In the genomic region with DNA sequence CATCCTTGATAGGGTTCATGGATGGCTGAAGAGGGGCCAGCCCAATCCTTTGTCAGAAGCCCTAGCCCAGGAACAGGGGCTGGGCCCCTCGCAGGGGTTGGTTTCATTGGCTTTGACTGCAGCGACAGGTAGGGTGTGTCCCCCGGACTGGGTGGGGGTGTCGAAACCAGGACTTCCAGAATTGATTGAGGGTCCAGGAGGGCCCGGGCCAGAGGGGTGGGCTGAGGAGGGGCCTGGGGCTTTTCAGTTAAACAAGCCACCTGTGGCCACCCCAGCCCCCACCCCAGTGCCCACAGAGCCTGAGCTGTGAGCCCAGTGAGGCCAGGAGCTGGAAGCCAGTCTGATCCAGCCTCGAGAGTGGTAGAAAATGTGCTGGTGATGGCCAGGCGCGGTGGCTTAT, we compare ENCODE assay signal across 24 cellular contexts. TPM values are rescaled to one million over a fixed set of nuclear protein-coding genes. Genes with fewer than 3 reads are reported as not detected.
DNase-seq lines count a peak whose midpoint lies in the region; ATAC-seq and TF ChIP-seq lines count a peak whose summit lies in the region.
"Had no signal": no experiment of that assay in that cellular context is flagged by ENCODE, and none has a peak within 500 bp of the region (broad histone marks: within the 10 kb centered on the region; RNA-seq: fewer than 3 reads in every experiment).

No MANE protein-coding gene starts in this region.

- no peaks in the 10 kb centered on the region for H3K9me3 Mint-ChIP-seq in activated CD4-positive, alpha-beta T cell treated with anti-CD3 and anti-CD28 coated beads, Interleukin-2, amount 10 ng/mL, durations not matched to agents 7 days and 5 days
- no peaks in the 10 kb centered on the region for H3K9me3 Mint-ChIP-seq in activated T-helper 17 cell treated with anti-CD3 and anti-CD28 coated beads, Interleukin-2, amount 50 U/mL, for 72 hours
- H3K9me3 Mint-ChIP-seq in type B pancreatic cell: no peaks in the 10 kb centered on the region
- H3K9me3 Mint-ChIP-seq: endodermal cell; naive thymus-derived CD8-positive, alpha-beta T cell had no signal

- peak overlapping the region; percentile 26 for H4K91ac ChIP-seq in trophoblast cell (ENCODE audit: low read depth, low read length)

- H3K4me2 ChIP-seq in BLaER1 treated with 17β-estradiol and CSF1 and Interleukin-3, amounts not matched to agents 10 nM and 100 nM: peak overlapping the region; percentile 79 to 97 (median 91)
- H3K4me2 ChIP-seq in trophoblast cell (ENCODE audit: low read length): no peak overlapping the region

- peaks cover 70% of the 10 kb centered on the region for H3K4me1 Mint-ChIP-seq in activated CD4-positive, alpha-beta T cell treated with anti-CD3 and anti-CD28 coated beads, Interleukin-2, amount 10 ng/mL, durations not matched to agents 7 days and 5 days
- peaks cover 31% of the 10 kb centered on the region for H3K4me1 Mint-ChIP-seq in activated T-helper 17 cell treated with anti-CD3 and anti-CD28 coated beads, Interleukin-2, amount 50 U/mL, for 72 hours
- H3K4me1 Mint-ChIP-seq in type B pancreatic cell (ENCODE audit: unreplicated experiment): peaks cover 28% of the 10 kb centered on the region

- no peak for ATAC-seq in activated T-helper 17 cell treated with anti-CD3 and anti-CD28 coated beads, Interleukin-2, amount 50 U/mL, for 72 hours (replicated peaks)

- H3K27me3 ChIP-seq in BLaER1 treated with 17β-estradiol and CSF1 and Interleukin-3, amounts not matched to agents 10 nM and 100 nM: no peaks in the 10 kb centered on the region
- no peaks in the 10 kb centered on the region for H3K27me3 ChIP-seq in trophoblast cell (ENCODE audit: insufficient read depth, low read length)
- H3K27me3 ChIP-seq: right atrium auricular region, SJSA1, stomach, transverse colon had no signal

- H2AFZ ChIP-seq in trophoblast cell (ENCODE audit: insufficient read depth, low read length, poor library complexity): no peak overlapping the region

- H3K79me1 ChIP-seq in trophoblast cell (ENCODE audit: low read length): peaks cover 12% of the 10 kb centered on the region

- H2BK120ac ChIP-seq in trophoblast cell (ENCODE audit: insufficient read depth, low read length, poor library complexity): peak overlapping the region; percentile 18

- H3K9ac ChIP-seq in BLaER1 treated with 17β-estradiol and CSF1 and Interleukin-3, amounts not matched to agents 10 nM and 100 nM: peak overlapping the region; percentile 1 to 78 (median 64); a peak in 18 of 22 replicates
- no peak overlapping the region for H3K9ac ChIP-seq in trophoblast cell (ENCODE audit: low read length)

- no peak for DNase-seq in activated CD4-positive, alpha-beta T cell treated with anti-CD3 and anti-CD28 coated beads, Interleukin-2, amount 10 ng/mL, durations not matched to agents 7 days and 5 days
- DNase-seq in activated CD4-positive, alpha-beta T cell treated with anti-CD3 and anti-CD28 coated beads for 48 hours: no peak
- DNase-seq in trophoblast cell (no peak), hypothalamus (lab: John Stamatoyannopoulos, UW) (no peak), UCSD-AML1 (lab: John Stamatoyannopoulos, UW; ENCODE audit: unreplicated experiment) (no peak), type B pancreatic cell (ENCODE audit: extremely low spot score, unreplicated experiment) (no peak)
- DNase-seq: COR-L47; endodermal cell; Kasumi-1; midbrain; naive thymus-derived CD8-positive, alpha-beta T cell; NCI-H187; NCI-H526; stimulated activated CD4-positive, alpha-beta T cell treated with anti-CD3 and anti-CD28 coated beads, Interleukin-12 subunit alpha, Interleukin-12 subunit beta, amount 100 ng/mL, for 4 hours; stimulated activated CD4-positive, alpha-beta T cell treated with anti-CD3 and anti-CD28 coated beads, Interleukin-4, amount 100 ng/mL, for 24 hours; stomach; transverse colon had no signal

- POLR2A ChIA-PET in activated CD4-positive, alpha-beta T cell treated with anti-CD3 and anti-CD28 coated beads, Interleukin-2, amount 10 ng/mL, durations not matched to agents 7 days and 5 days (lab: Charles Lee): no interaction called here

- H3K79me2 ChIP-seq in trophoblast cell (ENCODE audit: control insufficient read depth, insufficient read depth, low read length, poor library complexity): no peaks in the 10 kb centered on the region

- H2BK5ac ChIP-seq in trophoblast cell (ENCODE audit: low read depth, low read length, poor library complexity): no peak overlapping the region

- no peak overlapping the region for H3K4ac ChIP-seq in trophoblast cell (ENCODE audit: low read depth, low read length)

- peaks cover 68 to 82% (median 78%) of the 10 kb centered on the region in 10 experiments for H3K4me1 ChIP-seq in BLaER1 treated with 17β-estradiol and CSF1 and Interleukin-3, amounts not matched to agents 10 nM and 100 nM
- H3K4me1 ChIP-seq in trophoblast cell (ENCODE audit: control insufficient read depth in 1 of 2, insufficient read depth in 2 of 2, low read length in 2 of 2): peaks cover 12 to 19% of the 10 kb centered on the region in 2 experiments

- CTCF ChIA-PET in activated CD4-positive, alpha-beta T cell treated with anti-CD3 and anti-CD28 coated beads, Interleukin-2, amount 10 ng/mL, durations not matched to agents 7 days and 5 days (lab: Charles Lee): interaction anchor here (0.6 to 2.9 kb wide), 16 partner anchors 8 to 1049 kb away, joined by 3 to 41 read pairs (median 9); no protein-coding TSS in a partner anchor

- no peak for TF ChIP-seq CTCF in type B pancreatic cell (conservative IDR thresholded peaks at IDR 0.05)

- no peak overlapping the region for H3K14ac ChIP-seq in trophoblast cell (ENCODE audit: low read length)

- H3K4me3 Mint-ChIP-seq in activated CD4-positive, alpha-beta T cell treated with anti-CD3 and anti-CD28 coated beads, Interleukin-2, amount 10 ng/mL, durations not matched to agents 7 days and 5 days: no peak overlapping the region
- peak overlapping the region; percentile 67 for H3K4me3 Mint-ChIP-seq in activated T-helper 17 cell treated with anti-CD3 and anti-CD28 coated beads, Interleukin-2, amount 50 U/mL, for 72 hours
- no peak overlapping the region for H3K4me3 Mint-ChIP-seq in type B pancreatic cell
- H3K4me3 Mint-ChIP-seq: endodermal cell had no signal

- no CpG with 5 or more reads among the region's 8 CpGs for WGBS in trophoblast cell (ENCODE audit: extremely low coverage, insufficient coverage, insufficient read length)

- H4K8ac ChIP-seq in trophoblast cell (ENCODE audit: low read depth, low read length): no peak overlapping the region

- no peak overlapping the region for H4K12ac ChIP-seq in trophoblast cell (ENCODE audit: low read depth, low read length)

- H3K23ac ChIP-seq in trophoblast cell (ENCODE audit: low read length): no peak overlapping the region

- peaks cover 0 to 53% (median 0%) of the 10 kb centered on the region in 11 experiments; a peak in 4 of 22 replicates for H3K36me3 ChIP-seq in BLaER1 treated with 17β-estradiol and CSF1 and Interleukin-3, amounts not matched to agents 10 nM and 100 nM
- H3K36me3 ChIP-seq in trophoblast cell (ENCODE audit: control insufficient read depth in 1 of 2, insufficient read depth in 2 of 2, low read length in 2 of 2): no peaks in the 10 kb centered on the region
- H3K36me3 ChIP-seq: esophagus muscularis mucosa, left ventricle myocardium inferior, right atrium auricular region, SJSA1, stomach, transverse colon had no signal

- H3K36me3 Mint-ChIP-seq in activated CD4-positive, alpha-beta T cell treated with anti-CD3 and anti-CD28 coated beads, Interleukin-2, amount 10 ng/mL, durations not matched to agents 7 days and 5 days (ENCODE audit: low read depth): peaks cover 9% of the 10 kb centered on the region
- H3K36me3 Mint-ChIP-seq in activated T-helper 17 cell treated with anti-CD3 and anti-CD28 coated beads, Interleukin-2, amount 50 U/mL, for 72 hours (ENCODE audit: low read depth): no peaks in the 10 kb centered on the region
- no peaks in the 10 kb centered on the region for H3K36me3 Mint-ChIP-seq in type B pancreatic cell

- no peak overlapping the region for H3K18ac ChIP-seq in trophoblast cell (ENCODE audit: low read length)

- H3K27me3 Mint-ChIP-seq in activated CD4-positive, alpha-beta T cell treated with anti-CD3 and anti-CD28 coated beads, Interleukin-2, amount 10 ng/mL, durations not matched to agents 7 days and 5 days: no peaks in the 10 kb centered on the region
- no peaks in the 10 kb centered on the region for H3K27me3 Mint-ChIP-seq in activated T-helper 17 cell treated with anti-CD3 and anti-CD28 coated beads, Interleukin-2, amount 50 U/mL, for 72 hours
- H3K27me3 Mint-ChIP-seq in type B pancreatic cell: no peaks in the 10 kb centered on the region
- H3K27me3 Mint-ChIP-seq: naive thymus-derived CD8-positive, alpha-beta T cell had no signal

- H3K27ac ChIP-seq in BLaER1 treated with 17β-estradiol and CSF1 and Interleukin-3, amounts not matched to agents 10 nM and 100 nM: peak overlapping the region; percentile 10 to 85 (median 72); a peak in 21 of 22 replicates
- H3K27ac ChIP-seq in trophoblast cell (ENCODE audit: low read depth, low read length): no peak overlapping the region
- H3K27ac ChIP-seq: esophagus muscularis mucosa, left ventricle myocardium inferior, right atrium auricular region had no signal

- peaks cover 0 to 99% (median 0%) of the 10 kb centered on the region in 11 experiments; a peak in 7 of 22 replicates for H4K20me1 ChIP-seq in BLaER1 treated with 17β-estradiol and CSF1 and Interleukin-3, amounts not matched to agents 10 nM and 100 nM

- H2AK5ac ChIP-seq in trophoblast cell (ENCODE audit: low read length): peak overlapping the region; percentile 13

- peak overlapping the region; percentile 54 for H3K27ac Mint-ChIP-seq in activated CD4-positive, alpha-beta T cell treated with anti-CD3 and anti-CD28 coated beads, Interleukin-2, amount 10 ng/mL, durations not matched to agents 7 days and 5 days
- H3K27ac Mint-ChIP-seq in activated T-helper 17 cell treated with anti-CD3 and anti-CD28 coated beads, Interleukin-2, amount 50 U/mL, for 72 hours: no peak overlapping the region
- H3K27ac Mint-ChIP-seq in type B pancreatic cell: no peak overlapping the region

- H3K4me3 ChIP-seq in BLaER1 treated with 17β-estradiol and CSF1 and Interleukin-3, amounts not matched to agents 10 nM and 100 nM: no peak overlapping the region
- no peak overlapping the region for H3K4me3 ChIP-seq in trophoblast cell (ENCODE audit: low read depth, low read length)
- H3K4me3 ChIP-seq: coronary artery, esophagus muscularis mucosa, left ventricle myocardium inferior, right atrium auricular region, SJSA1, stomach, transverse colon had no signal

- H2BK12ac ChIP-seq in trophoblast cell (ENCODE audit: low read length): peak overlapping the region; percentile 15

- H3K9me3 ChIP-seq in BLaER1 treated with 17β-estradiol and CSF1 and Interleukin-3, amounts not matched to agents 10 nM and 100 nM (replicated peaks in 1 of 11): no peaks in the 10 kb centered on the region
- H3K9me3 ChIP-seq in trophoblast cell (ENCODE audit: insufficient read depth, low read depth, low read length): no peaks in the 10 kb centered on the region
- H3K9me3 ChIP-seq: esophagus muscularis mucosa, left ventricle myocardium inferior, right atrium auricular region, SJSA1, stomach, transverse colon had no signal

RNA-seq across cellular contexts. Expression of a gene that starts 18.1 kb away (rescaled TPM):
- 10 to 100 TPM; 29.7 to 30.6 TPM for total RNA-seq in activated CD4-positive, alpha-beta T cell treated with anti-CD3 and anti-CD28 coated beads, Interleukin-2, amount 10 ng/mL, durations not matched to agents 7 days and 5 days
- 10 to 100 TPM; 15.1 to 19.9 TPM for total RNA-seq in activated T-helper 17 cell treated with anti-CD3 and anti-CD28 coated beads, Interleukin-2, amount 50 U/mL, for 72 hours
- polyA plus RNA-seq in trophoblast cell (2013): 60.6 and 63.8 TPM in 2 replicates
- total RNA-seq in type B pancreatic cell (ENCODE audit: low replicate concordance): 21.2 and 30.8 TPM in 2 replicates
